In the genomic region with DNA sequence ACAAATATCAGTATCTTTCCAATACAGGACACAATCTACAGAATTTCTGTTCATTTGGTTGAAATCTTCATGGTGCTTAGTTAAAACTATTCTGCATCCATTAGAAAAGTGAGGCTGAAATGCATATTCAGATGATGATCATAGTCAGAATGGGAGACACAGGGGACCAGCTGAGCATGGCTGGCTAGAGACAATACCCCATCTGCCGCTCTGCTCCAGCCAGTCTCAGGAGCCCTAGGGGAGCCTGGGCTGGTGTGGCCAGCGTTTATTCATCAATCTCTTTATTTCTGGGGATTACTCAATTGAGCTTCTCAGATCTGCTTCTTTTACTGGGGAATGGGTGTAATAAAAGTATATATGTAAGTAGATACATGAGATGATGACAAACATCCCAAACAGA, we compare ENCODE assay signal across 28 cellular contexts.
"Had no signal": no experiment of that assay in that cellular context is flagged by ENCODE, and none has a peak within 500 bp of the region (broad histone marks: within the 10 kb centered on the region; RNA-seq: fewer than 3 reads in every experiment).

No MANE protein-coding gene starts in this region.

- H3K4me1 ChIP-seq: Peyer's patch had no signal

- H3K27me3 Mint-ChIP-seq: activated CD4-positive, alpha-beta T cell treated with anti-CD3 and anti-CD28 coated beads, Interleukin-2, amount 10 ng/mL, durations not matched to agents 24 days and 14 days; activated CD8-positive, alpha-beta T cell treated with anti-CD3 and anti-CD28 coated beads for 36 hours; activated T-cell treated with anti-CD3 and anti-CD28 coated beads, Interleukin-2, amount 50 U/mL, for 24 hours had no signal

- H3K4me1 Mint-ChIP-seq: activated CD4-positive, alpha-beta T cell treated with anti-CD3 and anti-CD28 coated beads, Interleukin-2, amount 10 ng/mL, durations not matched to agents 24 days and 14 days had no signal

- DNase-seq: activated CD4-positive, alpha-beta T cell treated with anti-CD3 and anti-CD28 coated beads, Interleukin-2, amount 10 ng/mL, durations not matched to agents 24 days and 14 days; activated CD4-positive, alpha-beta T cell treated with anti-CD3 and anti-CD28 coated beads, Interleukin-2, amount 50 U/mL, for 4 hours; activated CD8-positive, alpha-beta T cell treated with anti-CD3 and anti-CD28 coated beads for 36 hours; activated gamma-delta T cell treated with Interleukin-2 at 50 U/mL for 16 hours; activated naive CD4-positive, alpha-beta T cell treated with anti-CD3 and anti-CD28 coated beads for 36 hours; activated T-cell treated with anti-CD3 and anti-CD28 coated beads, Interleukin-2, amount 50 U/mL, for 24 hours; anterior cingulate cortex; brain microvascular endothelial cell; central memory CD4-positive, alpha-beta T cell; Kasumi-1; KG1; MG63; NCI-H1048; NCI-H1105 treated with DMSO at 0.1 percent for 48 hours; NCI-H1436; NCI-H187; NCI-H2029 treated with DMSO at 0.1 percent for 48 hours; NCI-H2107; NCI-H2171; NCI-H510A; NCI-H748 treated with DMSO at 0.1 percent for 48 hours; NK-92 treated with Interleukin-12 subunit alpha and Interleukin-12 subunit beta, amount 100 ng/mL, for 24 hours; PC-3; Peyer's patch; RPMI8226 had no signal

- H3K27ac Mint-ChIP-seq: activated CD4-positive, alpha-beta T cell treated with anti-CD3 and anti-CD28 coated beads, Interleukin-2, amount 10 ng/mL, durations not matched to agents 24 days and 14 days; activated CD8-positive, alpha-beta T cell treated with anti-CD3 and anti-CD28 coated beads for 36 hours; activated naive CD4-positive, alpha-beta T cell treated with anti-CD3 and anti-CD28 coated beads for 36 hours; activated naive CD4-positive, alpha-beta T cell treated with anti-CD3 and anti-CD28 coated beads, Interleukin-2, amount 50 U/mL, for 72 hours; activated T-cell treated with anti-CD3 and anti-CD28 coated beads, Interleukin-2, amount 50 U/mL, for 24 hours; activated T-helper 2 cell treated with anti-CD3 and anti-CD28 coated beads, Interferon-gamma antibody, Interleukin-2, Interleukin-4, amounts not matched to agents 10 μg/mL and 5 μg/mL and 100 μg/mL, durations not matched to agents 14 hours and 24 hours and 36 hours had no signal

- H3K4me3 Mint-ChIP-seq: activated CD4-positive, alpha-beta T cell treated with anti-CD3 and anti-CD28 coated beads, Interleukin-2, amount 10 ng/mL, durations not matched to agents 24 days and 14 days; activated CD8-positive, alpha-beta T cell treated with anti-CD3 and anti-CD28 coated beads for 36 hours; activated naive CD4-positive, alpha-beta T cell treated with anti-CD3 and anti-CD28 coated beads for 36 hours; activated T-cell treated with anti-CD3 and anti-CD28 coated beads, Interleukin-2, amount 50 U/mL, for 24 hours had no signal

- H3K36me3 Mint-ChIP-seq: activated naive CD4-positive, alpha-beta T cell treated with anti-CD3 and anti-CD28 coated beads, Interleukin-2, amount 50 U/mL, for 72 hours had no signal

- H3K4me3 ChIP-seq: MG63, Peyer's patch had no signal

- H3K9me3 Mint-ChIP-seq: activated CD4-positive, alpha-beta T cell treated with anti-CD3 and anti-CD28 coated beads, Interleukin-2, amount 10 ng/mL, durations not matched to agents 24 days and 14 days; activated CD8-positive, alpha-beta T cell treated with anti-CD3 and anti-CD28 coated beads for 36 hours; activated naive CD4-positive, alpha-beta T cell treated with anti-CD3 and anti-CD28 coated beads, Interleukin-2, amount 50 U/mL, for 72 hours; activated T-cell treated with anti-CD3 and anti-CD28 coated beads, Interleukin-2, amount 50 U/mL, for 24 hours had no signal

- H3K9me3 ChIP-seq: MG63, Peyer's patch had no signal

- H3K27me3 ChIP-seq: brain microvascular endothelial cell, MG63, Peyer's patch had no signal

- H3K27ac ChIP-seq: brain microvascular endothelial cell, Peyer's patch had no signal

- ATAC-seq: activated CD8-positive, alpha-beta T cell treated with anti-CD3 and anti-CD28 coated beads for 36 hours; activated naive CD4-positive, alpha-beta T cell treated with anti-CD3 and anti-CD28 coated beads, Interleukin-2, amount 50 U/mL, for 72 hours; PC-3; Right ventricle myocardium inferior had no signal

- H3K36me3 ChIP-seq: brain microvascular endothelial cell, MG63, Peyer's patch had no signal
